1 cellular context compared by ENCODE assay signal in genomic region chr2:43791035-43791434, GRCh38.
TF ChIP-seq lines count a peak whose summit lies in the region.

No MANE protein-coding gene starts in this region.

TF ChIP-seq in IMR-90, 13 proteins besides CTCF, POLR2A, EP300 and RAD21:
- TF ChIP-seq RCOR1 (IDR thresholded peaks at IDR 0.05; ENCODE audit: insufficient replicate concordance, low read length): no peak
- TF ChIP-seq NFE2L2 (IDR thresholded peaks at IDR 0.05; ENCODE audit: low read depth, low read length): no peak
- no peak for TF ChIP-seq BHLHE40 (IDR thresholded peaks at IDR 0.05; ENCODE audit: low read depth, low read length)
- no peak for TF ChIP-seq CEBPB (IDR thresholded peaks at IDR 0.05; ENCODE audit: low read depth, low read length)
- no peak for TF ChIP-seq CHD1 (IDR thresholded peaks at IDR 0.05; ENCODE audit: low read depth, low read length)
- no peak for TF ChIP-seq SMC3 (IDR thresholded peaks at IDR 0.05; ENCODE audit: low read depth, low read length)
- TF ChIP-seq FOS (IDR thresholded peaks at IDR 0.05; ENCODE audit: low read depth, low read length): no peak
- no peak for TF ChIP-seq ELK1 (IDR thresholded peaks at IDR 0.05; ENCODE audit: borderline replicate concordance, low read depth, low read length)
- TF ChIP-seq MAZ (IDR thresholded peaks at IDR 0.05; ENCODE audit: borderline replicate concordance, low read depth, low read length): no peak
- no peak for TF ChIP-seq MAFK (IDR thresholded peaks at IDR 0.05; ENCODE audit: low read depth, low read length)
- no peak for TF ChIP-seq MXI1 (IDR thresholded peaks at IDR 0.05; ENCODE audit: borderline replicate concordance, low read depth, low read length)
- TF ChIP-seq RFX5 (IDR thresholded peaks at IDR 0.05; ENCODE audit: low read depth, low read length): no peak
- TF ChIP-seq USF2 (IDR thresholded peaks at IDR 0.05; ENCODE audit: low read depth, low read length): no peak
TF ChIP-seq in IMR-90: peak in this region for 0.
